1 cellular context compared by ENCODE assay signal in the genomic region with DNA sequence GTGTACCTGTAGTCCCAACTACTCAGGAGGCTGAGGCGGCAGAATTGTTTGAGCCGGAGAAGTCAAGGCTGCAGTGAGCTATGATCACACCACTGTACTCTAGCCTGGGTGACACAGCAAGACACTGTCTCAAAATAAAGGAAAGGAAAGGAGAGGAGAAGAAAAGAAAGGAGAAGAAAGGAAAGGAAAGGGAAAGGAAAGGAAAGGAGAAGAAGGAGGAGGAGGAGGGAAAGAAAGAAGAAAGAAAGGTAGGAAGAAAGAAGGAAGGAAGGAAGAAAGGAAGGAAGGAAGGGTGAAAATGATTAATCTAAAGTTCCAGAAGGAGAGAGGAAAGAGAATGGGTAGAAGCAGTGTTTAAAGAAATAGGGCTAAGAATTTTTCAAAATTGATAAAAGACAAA.
TF ChIP-seq lines count a peak whose summit lies in the region.

No MANE protein-coding gene starts in this region.

TF ChIP-seq in K562, 482 proteins besides CTCF, POLR2A, EP300 and RAD21 (continued from another document and continues in another):
- TF ChIP-seq, protein P1, sequence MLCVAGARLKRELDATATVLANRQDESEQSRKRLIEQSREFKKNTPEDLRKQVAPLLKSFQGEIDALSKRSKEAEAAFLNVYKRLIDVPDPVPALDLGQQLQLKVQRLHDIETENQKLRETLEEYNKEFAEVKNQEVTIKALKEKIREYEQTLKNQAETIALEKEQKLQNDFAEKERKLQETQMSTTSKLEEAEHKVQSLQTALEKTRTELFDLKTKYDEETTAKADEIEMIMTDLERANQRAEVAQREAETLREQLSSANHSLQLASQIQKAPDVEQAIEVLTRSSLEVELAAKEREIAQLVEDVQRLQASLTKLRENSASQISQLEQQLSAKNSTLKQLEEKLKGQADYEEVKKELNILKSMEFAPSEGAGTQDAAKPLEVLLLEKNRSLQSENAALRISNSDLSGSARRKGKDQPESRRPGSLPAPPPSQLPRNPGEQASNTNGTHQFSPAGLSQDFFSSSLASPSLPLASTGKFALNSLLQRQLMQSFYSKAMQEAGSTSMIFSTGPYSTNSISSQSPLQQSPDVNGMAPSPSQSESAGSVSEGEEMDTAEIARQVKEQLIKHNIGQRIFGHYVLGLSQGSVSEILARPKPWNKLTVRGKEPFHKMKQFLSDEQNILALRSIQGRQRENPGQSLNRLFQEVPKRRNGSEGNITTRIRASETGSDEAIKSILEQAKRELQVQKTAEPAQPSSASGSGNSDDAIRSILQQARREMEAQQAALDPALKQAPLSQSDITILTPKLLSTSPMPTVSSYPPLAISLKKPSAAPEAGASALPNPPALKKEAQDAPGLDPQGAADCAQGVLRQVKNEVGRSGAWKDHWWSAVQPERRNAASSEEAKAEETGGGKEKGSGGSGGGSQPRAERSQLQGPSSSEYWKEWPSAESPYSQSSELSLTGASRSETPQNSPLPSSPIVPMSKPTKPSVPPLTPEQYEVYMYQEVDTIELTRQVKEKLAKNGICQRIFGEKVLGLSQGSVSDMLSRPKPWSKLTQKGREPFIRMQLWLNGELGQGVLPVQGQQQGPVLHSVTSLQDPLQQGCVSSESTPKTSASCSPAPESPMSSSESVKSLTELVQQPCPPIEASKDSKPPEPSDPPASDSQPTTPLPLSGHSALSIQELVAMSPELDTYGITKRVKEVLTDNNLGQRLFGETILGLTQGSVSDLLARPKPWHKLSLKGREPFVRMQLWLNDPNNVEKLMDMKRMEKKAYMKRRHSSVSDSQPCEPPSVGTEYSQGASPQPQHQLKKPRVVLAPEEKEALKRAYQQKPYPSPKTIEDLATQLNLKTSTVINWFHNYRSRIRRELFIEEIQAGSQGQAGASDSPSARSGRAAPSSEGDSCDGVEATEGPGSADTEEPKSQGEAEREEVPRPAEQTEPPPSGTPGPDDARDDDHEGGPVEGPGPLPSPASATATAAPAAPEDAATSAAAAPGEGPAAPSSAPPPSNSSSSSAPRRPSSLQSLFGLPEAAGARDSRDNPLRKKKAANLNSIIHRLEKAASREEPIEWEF (CRISPR knock-in tag; IDR thresholded peaks at IDR 0.05) = no peak
- TF ChIP-seq ZNF778 (CRISPR knock-in tag; IDR thresholded peaks at IDR 0.05) = no peak
- TF ChIP-seq SMC3 (conservative IDR thresholded peaks at IDR 0.05; ENCODE audit: insufficient read depth, low read depth, low read length) = no peak
- TF ChIP-seq, protein P2, sequence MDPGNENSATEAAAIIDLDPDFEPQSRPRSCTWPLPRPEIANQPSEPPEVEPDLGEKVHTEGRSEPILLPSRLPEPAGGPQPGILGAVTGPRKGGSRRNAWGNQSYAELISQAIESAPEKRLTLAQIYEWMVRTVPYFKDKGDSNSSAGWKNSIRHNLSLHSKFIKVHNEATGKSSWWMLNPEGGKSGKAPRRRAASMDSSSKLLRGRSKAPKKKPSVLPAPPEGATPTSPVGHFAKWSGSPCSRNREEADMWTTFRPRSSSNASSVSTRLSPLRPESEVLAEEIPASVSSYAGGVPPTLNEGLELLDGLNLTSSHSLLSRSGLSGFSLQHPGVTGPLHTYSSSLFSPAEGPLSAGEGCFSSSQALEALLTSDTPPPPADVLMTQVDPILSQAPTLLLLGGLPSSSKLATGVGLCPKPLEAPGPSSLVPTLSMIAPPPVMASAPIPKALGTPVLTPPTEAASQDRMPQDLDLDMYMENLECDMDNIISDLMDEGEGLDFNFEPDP (CRISPR knock-in tag; IDR thresholded peaks at IDR 0.05) = no peak
- TF ChIP-seq PHF21A (IDR thresholded peaks at IDR 0.05; ENCODE audit: borderline replicate concordance, low read depth) = no peak
- TF ChIP-seq SAFB2 (IDR thresholded peaks at IDR 0.05; ENCODE audit: borderline replicate concordance, low read depth, low read length, severe bottlenecking) = no peak
- TF ChIP-seq NBN (IDR thresholded peaks at IDR 0.05; ENCODE audit: low read depth) = no peak
- TF ChIP-seq, protein P3, sequence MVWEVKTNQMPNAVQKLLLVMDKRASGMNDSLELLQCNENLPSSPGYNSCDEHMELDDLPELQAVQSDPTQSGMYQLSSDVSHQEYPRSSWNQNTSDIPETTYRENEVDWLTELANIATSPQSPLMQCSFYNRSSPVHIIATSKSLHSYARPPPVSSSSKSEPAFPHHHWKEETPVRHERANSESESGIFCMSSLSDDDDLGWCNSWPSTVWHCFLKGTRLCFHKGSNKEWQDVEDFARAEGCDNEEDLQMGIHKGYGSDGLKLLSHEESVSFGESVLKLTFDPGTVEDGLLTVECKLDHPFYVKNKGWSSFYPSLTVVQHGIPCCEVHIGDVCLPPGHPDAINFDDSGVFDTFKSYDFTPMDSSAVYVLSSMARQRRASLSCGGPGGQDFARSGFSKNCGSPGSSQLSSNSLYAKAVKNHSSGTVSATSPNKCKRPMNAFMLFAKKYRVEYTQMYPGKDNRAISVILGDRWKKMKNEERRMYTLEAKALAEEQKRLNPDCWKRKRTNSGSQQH (CRISPR knock-in tag; IDR thresholded peaks at IDR 0.05) = 0 out of 2 replicates have a peak, but pooled peaks have one; percentile 14
- no peak for TF ChIP-seq SMARCB1 (IDR thresholded peaks at IDR 0.05; ENCODE audit: insufficient read length, low read depth)
- no peak for TF ChIP-seq FOXM1 (IDR thresholded peaks at IDR 0.05; ENCODE audit: low read depth)
- no peak for TF ChIP-seq FOXM1 (CRISPR knock-in tag; IDR thresholded peaks at IDR 0.05; ENCODE audit: low read depth)
- TF ChIP-seq NFIC (IDR thresholded peaks at IDR 0.05) = no peak
- no peak for TF ChIP-seq ZC3H8 (IDR thresholded peaks at IDR 0.05)
- TF ChIP-seq ZNF316 (IDR thresholded peaks at IDR 0.05) = peak; percentile 53; the same call in 1 of the 2 replicates
- TF ChIP-seq, protein P4, sequence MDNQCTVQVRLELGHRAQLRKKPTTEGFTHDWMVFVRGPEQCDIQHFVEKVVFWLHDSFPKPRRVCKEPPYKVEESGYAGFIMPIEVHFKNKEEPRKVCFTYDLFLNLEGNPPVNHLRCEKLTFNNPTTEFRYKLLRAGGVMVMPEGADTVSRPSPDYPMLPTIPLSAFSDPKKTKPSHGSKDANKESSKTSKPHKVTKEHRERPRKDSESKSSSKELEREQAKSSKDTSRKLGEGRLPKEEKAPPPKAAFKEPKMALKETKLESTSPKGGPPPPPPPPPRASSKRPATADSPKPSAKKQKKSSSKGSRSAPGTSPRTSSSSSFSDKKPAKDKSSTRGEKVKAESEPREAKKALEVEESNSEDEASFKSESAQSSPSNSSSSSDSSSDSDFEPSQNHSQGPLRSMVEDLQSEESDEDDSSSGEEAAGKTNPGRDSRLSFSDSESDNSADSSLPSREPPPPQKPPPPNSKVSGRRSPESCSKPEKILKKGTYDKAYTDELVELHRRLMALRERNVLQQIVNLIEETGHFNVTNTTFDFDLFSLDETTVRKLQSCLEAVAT (IDR thresholded peaks at IDR 0.05) = peak; percentile 59 to 77; a peak in 1 of 4 replicates
- peak; percentile 61; the same call in 1 of the 2 replicates for TF ChIP-seq MTA1 (IDR thresholded peaks at IDR 0.05; ENCODE audit: borderline replicate concordance)
- TF ChIP-seq, protein P5, sequence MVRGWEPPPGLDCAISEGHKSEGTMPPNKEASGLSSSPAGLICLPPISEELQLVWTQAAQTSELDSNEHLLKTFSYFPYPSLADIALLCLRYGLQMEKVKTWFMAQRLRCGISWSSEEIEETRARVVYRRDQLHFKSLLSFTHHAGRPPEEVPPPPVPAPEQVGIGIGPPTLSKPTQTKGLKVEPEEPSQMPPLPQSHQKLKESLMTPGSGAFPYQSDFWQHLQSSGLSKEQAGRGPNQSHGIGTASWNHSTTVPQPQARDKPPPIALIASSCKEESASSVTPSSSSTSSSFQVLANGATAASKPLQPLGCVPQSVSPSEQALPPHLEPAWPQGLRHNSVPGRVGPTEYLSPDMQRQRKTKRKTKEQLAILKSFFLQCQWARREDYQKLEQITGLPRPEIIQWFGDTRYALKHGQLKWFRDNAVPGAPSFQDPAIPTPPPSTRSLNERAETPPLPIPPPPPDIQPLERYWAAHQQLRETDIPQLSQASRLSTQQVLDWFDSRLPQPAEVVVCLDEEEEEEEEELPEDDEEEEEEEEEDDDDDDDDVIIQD (CRISPR knock-in tag; IDR thresholded peaks at IDR 0.05) = no peak
- TF ChIP-seq, protein P6, sequence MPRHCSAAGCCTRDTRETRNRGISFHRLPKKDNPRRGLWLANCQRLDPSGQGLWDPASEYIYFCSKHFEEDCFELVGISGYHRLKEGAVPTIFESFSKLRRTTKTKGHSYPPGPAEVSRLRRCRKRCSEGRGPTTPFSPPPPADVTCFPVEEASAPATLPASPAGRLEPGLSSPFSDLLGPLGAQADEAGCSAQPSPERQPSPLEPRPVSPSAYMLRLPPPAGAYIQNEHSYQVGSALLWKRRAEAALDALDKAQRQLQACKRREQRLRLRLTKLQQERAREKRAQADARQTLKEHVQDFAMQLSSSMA (CRISPR knock-in tag; IDR thresholded peaks at IDR 0.05) = no peak
- TF ChIP-seq, protein P7, sequence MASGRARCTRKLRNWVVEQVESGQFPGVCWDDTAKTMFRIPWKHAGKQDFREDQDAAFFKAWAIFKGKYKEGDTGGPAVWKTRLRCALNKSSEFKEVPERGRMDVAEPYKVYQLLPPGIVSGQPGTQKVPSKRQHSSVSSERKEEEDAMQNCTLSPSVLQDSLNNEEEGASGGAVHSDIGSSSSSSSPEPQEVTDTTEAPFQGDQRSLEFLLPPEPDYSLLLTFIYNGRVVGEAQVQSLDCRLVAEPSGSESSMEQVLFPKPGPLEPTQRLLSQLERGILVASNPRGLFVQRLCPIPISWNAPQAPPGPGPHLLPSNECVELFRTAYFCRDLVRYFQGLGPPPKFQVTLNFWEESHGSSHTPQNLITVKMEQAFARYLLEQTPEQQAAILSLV (tag; IDR thresholded peaks at IDR 0.05) = no peak
- TF ChIP-seq, protein P8, sequence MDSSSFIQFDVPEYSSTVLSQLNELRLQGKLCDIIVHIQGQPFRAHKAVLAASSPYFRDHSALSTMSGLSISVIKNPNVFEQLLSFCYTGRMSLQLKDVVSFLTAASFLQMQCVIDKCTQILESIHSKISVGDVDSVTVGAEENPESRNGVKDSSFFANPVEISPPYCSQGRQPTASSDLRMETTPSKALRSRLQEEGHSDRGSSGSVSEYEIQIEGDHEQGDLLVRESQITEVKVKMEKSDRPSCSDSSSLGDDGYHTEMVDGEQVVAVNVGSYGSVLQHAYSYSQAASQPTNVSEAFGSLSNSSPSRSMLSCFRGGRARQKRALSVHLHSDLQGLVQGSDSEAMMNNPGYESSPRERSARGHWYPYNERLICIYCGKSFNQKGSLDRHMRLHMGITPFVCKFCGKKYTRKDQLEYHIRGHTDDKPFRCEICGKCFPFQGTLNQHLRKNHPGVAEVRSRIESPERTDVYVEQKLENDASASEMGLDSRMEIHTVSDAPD (CRISPR knock-in tag; IDR thresholded peaks at IDR 0.05) = no peak
- TF ChIP-seq, protein P9, sequence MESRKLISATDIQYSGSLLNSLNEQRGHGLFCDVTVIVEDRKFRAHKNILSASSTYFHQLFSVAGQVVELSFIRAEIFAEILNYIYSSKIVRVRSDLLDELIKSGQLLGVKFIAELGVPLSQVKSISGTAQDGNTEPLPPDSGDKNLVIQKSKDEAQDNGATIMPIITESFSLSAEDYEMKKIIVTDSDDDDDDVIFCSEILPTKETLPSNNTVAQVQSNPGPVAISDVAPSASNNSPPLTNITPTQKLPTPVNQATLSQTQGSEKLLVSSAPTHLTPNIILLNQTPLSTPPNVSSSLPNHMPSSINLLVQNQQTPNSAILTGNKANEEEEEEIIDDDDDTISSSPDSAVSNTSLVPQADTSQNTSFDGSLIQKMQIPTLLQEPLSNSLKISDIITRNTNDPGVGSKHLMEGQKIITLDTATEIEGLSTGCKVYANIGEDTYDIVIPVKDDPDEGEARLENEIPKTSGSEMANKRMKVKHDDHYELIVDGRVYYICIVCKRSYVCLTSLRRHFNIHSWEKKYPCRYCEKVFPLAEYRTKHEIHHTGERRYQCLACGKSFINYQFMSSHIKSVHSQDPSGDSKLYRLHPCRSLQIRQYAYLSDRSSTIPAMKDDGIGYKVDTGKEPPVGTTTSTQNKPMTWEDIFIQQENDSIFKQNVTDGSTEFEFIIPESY (CRISPR knock-in tag; IDR thresholded peaks at IDR 0.05) = no peak
- TF ChIP-seq ERF (CRISPR knock-in tag; IDR thresholded peaks at IDR 0.05) = no peak
- TF ChIP-seq, protein P10, sequence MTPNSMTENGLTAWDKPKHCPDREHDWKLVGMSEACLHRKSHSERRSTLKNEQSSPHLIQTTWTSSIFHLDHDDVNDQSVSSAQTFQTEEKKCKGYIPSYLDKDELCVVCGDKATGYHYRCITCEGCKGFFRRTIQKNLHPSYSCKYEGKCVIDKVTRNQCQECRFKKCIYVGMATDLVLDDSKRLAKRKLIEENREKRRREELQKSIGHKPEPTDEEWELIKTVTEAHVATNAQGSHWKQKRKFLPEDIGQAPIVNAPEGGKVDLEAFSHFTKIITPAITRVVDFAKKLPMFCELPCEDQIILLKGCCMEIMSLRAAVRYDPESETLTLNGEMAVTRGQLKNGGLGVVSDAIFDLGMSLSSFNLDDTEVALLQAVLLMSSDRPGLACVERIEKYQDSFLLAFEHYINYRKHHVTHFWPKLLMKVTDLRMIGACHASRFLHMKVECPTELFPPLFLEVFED (CRISPR knock-in tag; conservative IDR thresholded peaks at IDR 0.05) = peak; percentile 79
- TF ChIP-seq PTRF (tag; IDR thresholded peaks at IDR 0.05) = no peak
- TF ChIP-seq KLF16 (IDR thresholded peaks at IDR 0.05) = no peak
- TF ChIP-seq ZBTB17 (CRISPR knock-in tag; IDR thresholded peaks at IDR 0.05) = no peak
- TF ChIP-seq, protein P11, sequence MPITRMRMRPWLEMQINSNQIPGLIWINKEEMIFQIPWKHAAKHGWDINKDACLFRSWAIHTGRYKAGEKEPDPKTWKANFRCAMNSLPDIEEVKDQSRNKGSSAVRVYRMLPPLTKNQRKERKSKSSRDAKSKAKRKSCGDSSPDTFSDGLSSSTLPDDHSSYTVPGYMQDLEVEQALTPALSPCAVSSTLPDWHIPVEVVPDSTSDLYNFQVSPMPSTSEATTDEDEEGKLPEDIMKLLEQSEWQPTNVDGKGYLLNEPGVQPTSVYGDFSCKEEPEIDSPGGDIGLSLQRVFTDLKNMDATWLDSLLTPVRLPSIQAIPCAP (CRISPR knock-in tag; IDR thresholded peaks at IDR 0.05; ENCODE audit: borderline replicate concordance) = no peak
- TF ChIP-seq, protein P12, sequence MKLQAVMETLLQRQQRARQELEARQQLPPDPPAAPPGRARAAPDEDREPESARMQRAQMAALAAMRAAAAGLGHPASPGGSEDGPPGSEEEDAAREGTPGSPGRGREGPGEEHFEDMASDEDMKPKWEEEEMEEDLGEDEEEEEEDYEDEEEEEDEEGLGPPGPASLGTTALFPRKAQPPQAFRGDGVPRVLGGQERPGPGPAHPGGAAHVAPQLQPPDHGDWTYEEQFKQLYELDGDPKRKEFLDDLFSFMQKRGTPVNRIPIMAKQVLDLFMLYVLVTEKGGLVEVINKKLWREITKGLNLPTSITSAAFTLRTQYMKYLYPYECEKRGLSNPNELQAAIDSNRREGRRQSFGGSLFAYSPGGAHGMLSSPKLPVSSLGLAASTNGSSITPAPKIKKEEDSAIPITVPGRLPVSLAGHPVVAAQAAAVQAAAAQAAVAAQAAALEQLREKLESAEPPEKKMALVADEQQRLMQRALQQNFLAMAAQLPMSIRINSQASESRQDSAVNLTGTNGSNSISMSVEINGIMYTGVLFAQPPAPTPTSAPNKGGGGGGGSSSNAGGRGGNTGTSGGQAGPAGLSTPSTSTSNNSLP (IDR thresholded peaks at IDR 0.05; ENCODE audit: borderline replicate concordance, low read depth, low read length) = no peak
- TF ChIP-seq, protein P13, sequence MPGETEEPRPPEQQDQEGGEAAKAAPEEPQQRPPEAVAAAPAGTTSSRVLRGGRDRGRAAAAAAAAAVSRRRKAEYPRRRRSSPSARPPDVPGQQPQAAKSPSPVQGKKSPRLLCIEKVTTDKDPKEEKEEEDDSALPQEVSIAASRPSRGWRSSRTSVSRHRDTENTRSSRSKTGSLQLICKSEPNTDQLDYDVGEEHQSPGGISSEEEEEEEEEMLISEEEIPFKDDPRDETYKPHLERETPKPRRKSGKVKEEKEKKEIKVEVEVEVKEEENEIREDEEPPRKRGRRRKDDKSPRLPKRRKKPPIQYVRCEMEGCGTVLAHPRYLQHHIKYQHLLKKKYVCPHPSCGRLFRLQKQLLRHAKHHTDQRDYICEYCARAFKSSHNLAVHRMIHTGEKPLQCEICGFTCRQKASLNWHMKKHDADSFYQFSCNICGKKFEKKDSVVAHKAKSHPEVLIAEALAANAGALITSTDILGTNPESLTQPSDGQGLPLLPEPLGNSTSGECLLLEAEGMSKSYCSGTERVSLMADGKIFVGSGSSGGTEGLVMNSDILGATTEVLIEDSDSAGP (CRISPR knock-in tag; IDR thresholded peaks at IDR 0.05) = no peak
- TF ChIP-seq XRCC5 (IDR thresholded peaks at IDR 0.05; ENCODE audit: low read depth, low read length) = no peak
